Comparison of ENCODE assay signal across 2 cellular contexts in genomic region chr9:130772185-130772584, GRCh38.
A peak's percentile ranks its signal among the peaks of the same experiment; 100 is the strongest.
TF ChIP-seq lines count a peak whose summit lies in the region.

No MANE protein-coding gene starts in this region.

TF ChIP-seq in GM23338, 12 proteins besides CTCF, POLR2A, EP300 and RAD21 (continued from another document):
- TF ChIP-seq ZNF462 (CRISPR knock-in tag; IDR thresholded peaks at IDR 0.05) (no peak), REST (IDR thresholded peaks at IDR 0.05; ENCODE audit: unreplicated experiment) (no peak), JUNB (IDR thresholded peaks at IDR 0.05; ENCODE audit: unreplicated experiment) (no peak), ETS1 (IDR thresholded peaks at IDR 0.05) (no peak), ZNF331 (CRISPR knock-in tag; IDR thresholded peaks at IDR 0.05; ENCODE audit: low read depth) (no peak), CREB1 (CRISPR knock-in tag; IDR thresholded peaks at IDR 0.05; ENCODE audit: low read depth) (no peak), EZH2phosphoT487 (IDR thresholded peaks at IDR 0.05; ENCODE audit: unreplicated experiment) (no peak), NANOG (IDR thresholded peaks at IDR 0.05; ENCODE audit: borderline replicate concordance) (no peak), POLR2AphosphoS5 (IDR thresholded peaks at IDR 0.05; ENCODE audit: low read depth) (no peak)
TF ChIP-seq in GM23338: peak in this region for 0.

TF ChIP-seq in K562, 482 proteins besides CTCF, POLR2A, EP300 and RAD21 (continued from another document):
- TF ChIP-seq ATF3 (IDR thresholded peaks at IDR 0.05) (no peak), ATF3 (CRISPR knock-in tag; conservative IDR thresholded peaks at IDR 0.05) (peak; percentile 70; the same call in 1 of the 2 replicates), KLF6 (CRISPR knock-in tag; IDR thresholded peaks at IDR 0.05; ENCODE audit: borderline replicate concordance) (no peak)
